In the genomic region with DNA sequence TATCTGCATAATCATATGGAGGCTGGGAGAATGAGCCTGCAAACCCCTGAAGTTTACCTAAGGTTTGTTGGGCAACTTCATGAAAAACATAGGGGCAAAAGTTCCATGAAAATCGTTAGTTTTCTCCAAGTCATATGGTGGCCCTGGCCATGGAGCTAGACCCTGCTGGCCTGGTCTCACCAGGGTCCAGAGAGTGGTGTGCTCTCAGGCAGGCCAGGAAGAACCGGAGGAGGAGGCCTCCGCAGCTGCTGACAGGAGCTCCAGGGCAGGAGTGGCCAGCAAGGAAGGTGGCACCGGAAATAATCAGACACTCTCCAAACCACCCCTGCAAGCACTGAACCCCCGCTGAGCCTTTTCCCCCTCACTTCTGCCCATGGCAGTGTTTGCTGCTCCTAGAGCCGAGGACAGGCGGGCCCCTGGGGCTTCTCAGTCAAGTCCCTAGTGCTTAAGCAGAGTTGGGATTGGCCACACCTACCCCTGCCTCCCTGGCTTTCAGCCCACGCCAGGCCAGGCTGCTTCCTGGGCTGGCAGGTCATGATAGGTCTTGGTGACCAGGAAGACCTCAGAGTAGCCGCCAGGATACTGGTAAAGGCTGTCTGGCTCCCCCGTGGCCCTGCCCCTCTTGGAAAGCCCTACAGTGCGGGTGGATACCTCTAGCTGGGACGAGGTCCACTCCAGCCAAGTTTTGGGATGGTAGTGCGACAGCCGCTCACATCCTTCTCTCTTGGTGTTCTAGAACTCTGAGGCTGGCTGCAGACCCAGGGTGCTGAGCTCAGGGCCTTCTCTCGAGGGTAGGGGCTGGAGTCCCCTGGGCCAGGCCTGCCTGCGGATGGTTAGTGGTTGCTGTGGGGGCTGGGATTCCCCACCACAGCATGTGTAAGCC, we compare ENCODE assay signal across 14 cellular contexts.
"Had no signal": no experiment of that assay in that cellular context is flagged by ENCODE, and none has a peak within 500 bp of the region (broad histone marks: within the 10 kb centered on the region; RNA-seq: fewer than 3 reads in every experiment).

No MANE protein-coding gene starts in this region.

- H3K4me3 Mint-ChIP-seq: activated CD4-positive, alpha-beta T cell treated with anti-CD3 and anti-CD28 coated beads, Interleukin-2, amount 10 ng/mL, durations not matched to agents 7 days and 5 days; activated CD8-positive, alpha-beta T cell treated with anti-CD3 and anti-CD28 coated beads, Interleukin-2, amount 10 ng/mL, durations not matched to agents 7 days and 5 days; activated T-cell treated with anti-CD3 and anti-CD28 coated beads, Interleukin-2, amount 50 U/mL, for 24 hours; brain had no signal

- H3K9me3 ChIP-seq: pancreas, sigmoid colon had no signal

- H3K27ac Mint-ChIP-seq: activated CD4-positive, alpha-beta T cell treated with anti-CD3 and anti-CD28 coated beads, Interleukin-2, amount 10 ng/mL, durations not matched to agents 7 days and 5 days; activated CD8-positive, alpha-beta T cell treated with anti-CD3 and anti-CD28 coated beads, Interleukin-2, amount 10 ng/mL, durations not matched to agents 7 days and 5 days; activated T-cell treated with anti-CD3 and anti-CD28 coated beads, Interleukin-2, amount 50 U/mL, for 24 hours; activated T-helper 2 cell treated with anti-CD3 and anti-CD28 coated beads, Interferon-gamma antibody, Interleukin-2, Interleukin-4, amounts not matched to agents 10 μg/mL and 5 μg/mL and 100 μg/mL, durations not matched to agents 14 hours and 24 hours and 36 hours; brain had no signal

- H3K9me3 Mint-ChIP-seq: activated CD4-positive, alpha-beta T cell treated with anti-CD3 and anti-CD28 coated beads, Interleukin-2, amount 10 ng/mL, durations not matched to agents 7 days and 5 days; activated T-cell treated with anti-CD3 and anti-CD28 coated beads, Interleukin-2, amount 50 U/mL, for 24 hours; activated T-helper 2 cell treated with anti-CD3 and anti-CD28 coated beads, Interferon-gamma antibody, Interleukin-2, Interleukin-4, amounts not matched to agents 10 μg/mL and 5 μg/mL and 100 μg/mL, durations not matched to agents 14 hours and 24 hours and 36 hours; brain had no signal

- H3K27me3 ChIP-seq: dorsolateral prefrontal cortex, pancreas, sigmoid colon had no signal

- H3K4me3 ChIP-seq: dorsolateral prefrontal cortex, pancreas, sigmoid colon had no signal

- H3K27me3 Mint-ChIP-seq: activated CD4-positive, alpha-beta T cell treated with anti-CD3 and anti-CD28 coated beads, Interleukin-2, amount 10 ng/mL, durations not matched to agents 7 days and 5 days; activated T-cell treated with anti-CD3 and anti-CD28 coated beads, Interleukin-2, amount 50 U/mL, for 24 hours had no signal

- H3K36me3 Mint-ChIP-seq: brain had no signal

- H3K27ac ChIP-seq: dorsolateral prefrontal cortex, pancreas, sigmoid colon had no signal

- DNase-seq: activated CD4-positive, alpha-beta T cell treated with anti-CD3 and anti-CD28 coated beads, Interleukin-2, amount 10 ng/mL, durations not matched to agents 7 days and 5 days; activated CD8-positive, alpha-beta T cell treated with anti-CD3 and anti-CD28 coated beads, Interleukin-2, amount 10 ng/mL, durations not matched to agents 7 days and 5 days; activated naive CD4-positive, alpha-beta T cell treated with Interleukin-2 at 50 U/mL for 16 hours; activated T-cell treated with anti-CD3 and anti-CD28 coated beads, Interleukin-2, amount 50 U/mL, for 24 hours; anterior cingulate cortex; dorsolateral prefrontal cortex; hypothalamus; left colon; sigmoid colon; stimulated activated naive CD4-positive, alpha-beta T cell; T1000 had no signal

- H3K36me3 ChIP-seq: pancreas had no signal
